ENCODE assay signal across 1 cellular context in genomic region chr14:103496776-103497175, GRCh38.
TF ChIP-seq lines count a peak whose summit lies in the region.

No MANE protein-coding gene starts in this region.

TF ChIP-seq in IMR-90, 13 proteins besides CTCF, POLR2A, EP300 and RAD21:
- TF ChIP-seq FOS (IDR thresholded peaks at IDR 0.05; ENCODE audit: low read depth, low read length) (no peak), USF2 (IDR thresholded peaks at IDR 0.05; ENCODE audit: low read depth, low read length) (no peak), SMC3 (IDR thresholded peaks at IDR 0.05; ENCODE audit: low read depth, low read length) (no peak), RFX5 (IDR thresholded peaks at IDR 0.05; ENCODE audit: low read depth, low read length) (no peak), CEBPB (IDR thresholded peaks at IDR 0.05; ENCODE audit: low read depth, low read length) (peak; percentile 60)
